ENCODE assay signal across 19 cellular contexts in the genomic region with DNA sequence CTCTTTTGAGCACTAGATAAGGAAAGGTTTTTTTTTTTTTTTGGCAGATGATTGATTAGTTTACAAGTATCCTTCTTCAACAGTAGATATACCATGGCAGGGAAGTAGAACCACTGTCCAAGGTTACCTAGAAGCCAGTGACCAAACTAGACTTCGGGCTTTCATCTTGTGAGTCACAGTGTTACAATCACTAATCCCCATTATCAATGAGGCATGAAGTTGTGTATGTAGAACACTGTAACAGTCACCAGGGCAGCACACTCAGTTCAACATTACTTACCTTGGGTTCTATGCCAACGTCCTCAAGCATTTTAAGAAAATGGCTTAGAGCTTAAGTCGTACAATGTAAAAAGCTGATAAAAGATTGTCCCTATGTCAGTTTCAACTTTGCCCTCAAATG.
"Had no signal": no experiment of that assay in that cellular context is flagged by ENCODE, and none has a peak within 500 bp of the region (broad histone marks: within the 10 kb centered on the region; RNA-seq: fewer than 3 reads in every experiment).

No MANE protein-coding gene starts in this region.

- H3K4me1 ChIP-seq: gastroesophageal sphincter had no signal

- ATAC-seq: gastroesophageal sphincter, left ventricle myocardium superior, natural killer cell, right cardiac atrium, T-cell had no signal

- H3K27me3 ChIP-seq: brain microvascular endothelial cell, gastroesophageal sphincter had no signal

- DNase-seq: activated CD4-positive, alpha-beta T cell treated with anti-CD3 and anti-CD28 coated beads for 1 hour; activated CD4-positive, alpha-beta T cell treated with anti-CD3 and anti-CD28 coated beads, Interleukin-2, amount 50 U/mL, for 4 hours; activated naive CD4-positive, alpha-beta T cell treated with anti-CD3 and anti-CD28 coated beads, Interleukin-2, amount 50 U/mL, for 16 hours; activated T-cell treated with anti-CD3 and anti-CD28 coated beads for 4 hours; brain microvascular endothelial cell; effector CD8-positive, alpha-beta T cell; left ventricle myocardium superior; mesendoderm; natural killer cell; nucleus accumbens; posterior cingulate gyrus; right cardiac atrium; stimulated activated CD4-positive, alpha-beta T cell treated with anti-CD3 and anti-CD28 coated beads, Interleukin-15, amount 100 ng/mL, for 24 hours; stimulated activated CD4-positive, alpha-beta T cell treated with anti-CD3 and anti-CD28 coated beads, Interleukin-4, amount 100 ng/mL, for 1 hour; stimulated activated naive CD8-positive, alpha-beta T cell treated with anti-CD3 and anti-CD28 coated beads, Interleukin-15, Interleukin-2, amounts not matched to agents 100 U/mL and 50 U/mL, for 24 hours; T-cell had no signal

- H3K4me3 ChIP-seq: gastroesophageal sphincter, skin epidermis had no signal

- H3K9me3 ChIP-seq: gastroesophageal sphincter had no signal

- H3K36me3 ChIP-seq: brain microvascular endothelial cell, gastroesophageal sphincter had no signal

- H3K27ac ChIP-seq: brain microvascular endothelial cell, gastroesophageal sphincter, skin epidermis, VCaP had no signal
